Comparison of ENCODE assay signal across 15 cellular contexts in genomic region chr9:21371467-21371866, GRCh38. TPM values are rescaled to one million over a fixed set of nuclear protein-coding genes. Genes with fewer than 3 reads are reported as not detected.
A peak's percentile ranks its signal among the peaks of the same experiment; 100 is the strongest.
DNase-seq lines count a peak whose midpoint lies in the region; ATAC-seq, FAIRE-seq and TF ChIP-seq lines count a peak whose summit lies in the region.
"Not testable (repeated sequence)": the region's sequence is repeated elsewhere in the genome, so short reads cannot be mapped to it uniquely, and the experiment has no call there.
"Had no signal": no experiment of that assay in that cellular context is flagged by ENCODE, and none has a peak within 500 bp of the region (broad histone marks: within the 10 kb centered on the region; RNA-seq: fewer than 3 reads in every experiment).

No MANE protein-coding gene starts in this region.

- H3K4me1 ChIP-seq in A549; HCT116 (ENCODE audit: control insufficient read depth in 1 of 2, insufficient read depth in 2 of 2, low read length in 2 of 2); endothelial cell of umbilical vein (ENCODE audit: control insufficient read depth, extremely low read depth, insufficient read depth, low read length): not testable (repeated sequence)

- CTCF ChIA-PET in A549 (lab: Yijun Ruan, JAX) (interaction anchor here (0.9 to 1.1 kb wide), 2 partner anchors 25 to 100 kb away, joined by 3 read pairs; no protein-coding TSS in a partner anchor), HCT116 (lab: Charles Lee) (interaction anchor here (1.1 kb wide), 1 partner anchor 53 kb away, joined by 3 read pairs; no protein-coding TSS in a partner anchor), endothelial cell of umbilical vein (lab: Charles Lee) (interaction anchor here (2.4 kb wide), 1 partner anchor 25 kb away, joined by 13 read pairs; no protein-coding TSS in a partner anchor)

- WGBS in A549 (ENCODE audit: missing lambda C conversion rate), result 7% methylated on average over 4 of the region's 4 CpGs

- BruUV-seq in HCT116 (replicated peaks; lab: Mats Ljungman, UMichigan); endothelial cell of umbilical vein (replicated peaks; lab: Mats Ljungman, UMichigan): not testable (repeated sequence)

- H3K4me3 ChIP-seq in A549; HCT116 (replicated peaks in 1 of 2; ENCODE audit: low read depth in 1 of 2, low read length in 2 of 2); endothelial cell of umbilical vein (replicated peaks in 1 of 3; ENCODE audit: insufficient read depth in 1 of 3, low read depth in 1 of 3, low read length in 3 of 3): not testable (repeated sequence)

- not testable (repeated sequence) for H3K9me3 Mint-ChIP-seq in stimulated activated effector memory CD8-positive, alpha-beta T cell treated with anti-CD3 and anti-CD28 coated beads, Interleukin-12 subunit alpha, Interleukin-12 subunit beta, amount 100 ng/mL, for 72 hours

- not testable (repeated sequence) for H3K4me3 Mint-ChIP-seq in stimulated activated effector memory CD8-positive, alpha-beta T cell treated with anti-CD3 and anti-CD28 coated beads, Interleukin-12 subunit alpha, Interleukin-12 subunit beta, amount 100 ng/mL, for 72 hours

- dilution Hi-C loops in endothelial cell of umbilical vein (cut with MboI; ENCODE audit: extremely low pct_ligation_motif_present, low sequenced_read_pairs), result not testable (repeated sequence)

- H3K4me2 ChIP-seq in A549; HCT116 (ENCODE audit: low read length); endothelial cell of umbilical vein (ENCODE audit: insufficient read depth, low read length): not testable (repeated sequence)

- POLR2A ChIA-PET in A549 (lab: Yijun Ruan, JAX); HCT116 (lab: Charles Lee); endothelial cell of umbilical vein (lab: Charles Lee): not testable (repeated sequence)

- not testable (repeated sequence) for TF ChIP-seq RAD21 in A549 (conservative IDR thresholded peaks at IDR 0.05 in 1 of 2, IDR thresholded peaks at IDR 0.05 in 1 of 2); HCT116 (IDR thresholded peaks at IDR 0.05; ENCODE audit: low read depth)

- not testable (repeated sequence) for H3K4me1 Mint-ChIP-seq in stimulated activated effector memory CD8-positive, alpha-beta T cell treated with anti-CD3 and anti-CD28 coated beads, Interleukin-12 subunit alpha, Interleukin-12 subunit beta, amount 100 ng/mL, for 72 hours

- not testable (repeated sequence) for H3K9ac ChIP-seq in HCT116 (ENCODE audit: low read length); endothelial cell of umbilical vein (replicated peaks; ENCODE audit: extremely low read depth, insufficient read depth, low read length)

- not testable (repeated sequence) for H3K9me3 ChIP-seq in A549; HCT116 (ENCODE audit: control insufficient read depth in 1 of 2, insufficient read depth in 1 of 2, low read depth in 1 of 2, low read length in 2 of 2); endothelial cell of umbilical vein (replicated peaks; ENCODE audit: control insufficient read depth, insufficient read depth, low read length)

- TF ChIP-seq CTCF in A549 (IDR thresholded peaks at IDR 0.05); HCT116 (IDR thresholded peaks at IDR 0.05 in 2 of 3, conservative IDR thresholded peaks at IDR 0.05 in 1 of 3; ENCODE audit: borderline replicate concordance in 1 of 3, insufficient read depth in 1 of 3, low read depth in 2 of 3, low read length in 2 of 3); endothelial cell of umbilical vein (IDR thresholded peaks at IDR 0.05; ENCODE audit: extremely low read depth in 1 of 2, insufficient read depth in 1 of 2, low read depth in 1 of 2, low read length in 2 of 2): not testable (repeated sequence)

- H3K79me2 ChIP-seq in HCT116 (ENCODE audit: insufficient read depth, low read length); endothelial cell of umbilical vein (ENCODE audit: control insufficient read depth, insufficient read depth, low read length): not testable (repeated sequence)

- H3K36me3 ChIP-seq in HCT116 (ENCODE audit: control insufficient read depth in 1 of 2, insufficient read depth in 2 of 2, low read length in 2 of 2); endothelial cell of umbilical vein (ENCODE audit: control insufficient read depth in 2 of 2, extremely low read depth in 1 of 2, insufficient read depth in 2 of 2, low read length in 2 of 2): not testable (repeated sequence)

- RAD21 ChIA-PET in HCT116 (lab: Charles Lee; ENCODE audit: low non-redundant PET in 1 of 2, low total read pairs in 2 of 2, uncharacterized antibody in 2 of 2, unreplicated experiment in 2 of 2), result not testable (repeated sequence)

- ATAC-seq in A549 (peak; percentile 63 to 64; a peak in 3 of 6 replicates), HCT116 (peak; percentile 80)
- ATAC-seq in stimulated activated effector memory CD8-positive, alpha-beta T cell treated with anti-CD3 and anti-CD28 coated beads, Interleukin-12 subunit alpha, Interleukin-12 subunit beta, amount 100 ng/mL, for 72 hours, result not testable (repeated sequence)

- H2AFZ ChIP-seq in HCT116 (ENCODE audit: low read depth, low read length, poor library complexity, severe bottlenecking), result peak overlapping the region; percentile 26
- H2AFZ ChIP-seq in endothelial cell of umbilical vein (ENCODE audit: low read depth, low read length), result not testable (repeated sequence)

- not testable (repeated sequence) for TF ChIP-seq POLR2A in A549 (IDR thresholded peaks at IDR 0.05; ENCODE audit: low read length); HCT116 (IDR thresholded peaks at IDR 0.05; ENCODE audit: borderline replicate concordance, extremely low read depth, insufficient read depth, insufficient read length); endothelial cell of umbilical vein (IDR thresholded peaks at IDR 0.05; ENCODE audit: low read depth, low read length)

- H3K36me3 Mint-ChIP-seq in stimulated activated effector memory CD8-positive, alpha-beta T cell treated with anti-CD3 and anti-CD28 coated beads, Interleukin-12 subunit alpha, Interleukin-12 subunit beta, amount 100 ng/mL, for 72 hours, result not testable (repeated sequence)

- H3K27ac Mint-ChIP-seq in stimulated activated effector memory CD8-positive, alpha-beta T cell treated with anti-CD3 and anti-CD28 coated beads, Interleukin-12 subunit alpha, Interleukin-12 subunit beta, amount 100 ng/mL, for 72 hours, result peak overlapping the region; percentile 17

- not testable (repeated sequence) for H3K27ac ChIP-seq in A549; HCT116 (ENCODE audit: low read depth, low read length); endothelial cell of umbilical vein (ENCODE audit: insufficient read depth, low read depth, low read length)

- H3K27me3 ChIP-seq in HCT116 (ENCODE audit: insufficient read depth, low read length), result not testable (repeated sequence)
- H3K27me3 ChIP-seq in endothelial cell of umbilical vein (ENCODE audit: control insufficient read depth in 2 of 2, insufficient read depth in 2 of 2, low read length in 2 of 2), result peaks cover 0 to 16% of the 10 kb centered on the region in 2 experiments

- DNase-seq in A549 (ENCODE audit: low read depth in 1 of 2, low spot score in 1 of 2); GM19239 (ENCODE audit: insufficient read length, low spot score); HCT116 (ENCODE audit: low read depth, low spot score); endothelial cell of umbilical vein (ENCODE audit: low read depth, low spot score); stimulated activated effector memory CD8-positive, alpha-beta T cell treated with anti-CD3 and anti-CD28 coated beads, Interleukin-12 subunit alpha, Interleukin-12 subunit beta, amount 100 ng/mL, for 72 hours (ENCODE audit: low spot score in 2 of 2): not testable (repeated sequence)

- FAIRE-seq in A549 (lab: Jason Lieb, UNC), result not testable (repeated sequence)
- FAIRE-seq in GM19239 (lab: Jason Lieb, UNC) (peak; percentile 54), endothelial cell of umbilical vein (lab: Jason Lieb, UNC) (peak; percentile 4)

- H3K9me2 ChIP-seq in HCT116 (ENCODE audit: insufficient read depth), result not testable (repeated sequence)

- H3K9me1 ChIP-seq in endothelial cell of umbilical vein (replicated peaks; ENCODE audit: control insufficient read depth, extremely low read depth, insufficient read depth, low read length), result not testable (repeated sequence)

- TF ChIP-seq EP300 in A549 (IDR thresholded peaks at IDR 0.05), result not testable (repeated sequence)

- intact Hi-C loops in HCT116 (cut with micrococcal nuclease); endothelial cell of umbilical vein (cut with micrococcal nuclease): not testable (repeated sequence)

- H4K20me1 ChIP-seq in HCT116 (ENCODE audit: insufficient read depth); endothelial cell of umbilical vein (replicated peaks; ENCODE audit: control insufficient read depth, extremely low read depth, insufficient read depth, low read length): not testable (repeated sequence)

RNA-seq across cellular contexts. Expression of gene IFNA13, which starts 3.6 kb away (rescaled TPM):
- polyA plus RNA-seq in A549 (2011; rRNA removed) (not detected in 2 replicates), A549 (2017; fragmentation: RNase III; extraction: RNeasy Plus Mini Kit Qiagen cat#74134 plus additional on column Dnase treatment) (not detected in 3 replicates), endothelial cell of umbilical vein (not detected in 2 replicates)
- polyA plus RNA-seq in A549 (2012; cell fraction: cytosol; rRNA removed), result not detected in 2 replicates
- polyA plus RNA-seq in A549 (2012; cell fraction: nucleus; rRNA removed), result not detected in 2 replicates
- polyA minus RNA-seq in A549 (2011; rRNA and poly(A)+ RNA removed), result not detected in 2 replicates
- total RNA-seq in HCT116 (2021; ENCODE audit: unreplicated experiment) (not detected), endothelial cell of umbilical vein (not detected in 2 replicates)
- not detected in 2 replicates for polyA plus RNA-seq in HCT116 (2012)
- polyA plus RNA-seq in endothelial cell of umbilical vein (2011; cell fraction: cytosol; rRNA removed), result not detected in 2 replicates
- polyA plus RNA-seq in endothelial cell of umbilical vein (2011; cell fraction: nucleus; rRNA removed), result not detected in 2 replicates
- polyA plus RNA-seq in endothelial cell of umbilical vein (2012), result not detected in 2 replicates
- polyA minus RNA-seq in endothelial cell of umbilical vein, result not detected in 2 replicates
- polyA minus RNA-seq in endothelial cell of umbilical vein (2011; cell fraction: cytosol; rRNA and poly(A)+ RNA removed), result not detected
- not detected in 2 replicates for polyA minus RNA-seq in endothelial cell of umbilical vein (2011; cell fraction: nucleus; rRNA and poly(A)+ RNA removed)
- total RNA-seq: A172; A673; CD4-positive, alpha-beta memory T cell; CD4-positive, CD25-positive, alpha-beta regulatory T cell; CD8-positive, alpha-beta memory T cell; Daoy; G401; GM12878 had no signal
- polyA plus RNA-seq: AG04450; CD14-positive monocyte; CD4-positive, alpha-beta memory T cell; CD4-positive, CD25-positive, alpha-beta regulatory T cell; CD8-positive, alpha-beta memory T cell; GM12878 had no signal

RNA-seq across cellular contexts. Expression of gene IFNA2, which starts 13.7 kb away (rescaled TPM):
- polyA plus RNA-seq in A549 (2011; rRNA removed) (not detected in 2 replicates), A549 (2017; fragmentation: RNase III; extraction: RNeasy Plus Mini Kit Qiagen cat#74134 plus additional on column Dnase treatment) (not detected in 3 replicates), endothelial cell of umbilical vein (not detected in 2 replicates)
- not detected in 2 replicates for polyA plus RNA-seq in A549 (2012; cell fraction: cytosol; rRNA removed)
- not detected in 2 replicates for polyA plus RNA-seq in A549 (2012; cell fraction: nucleus; rRNA removed)
- not detected in 2 replicates for polyA minus RNA-seq in A549 (2011; rRNA and poly(A)+ RNA removed)
- total RNA-seq in HCT116 (2021; ENCODE audit: unreplicated experiment) (not detected), endothelial cell of umbilical vein (not detected in 2 replicates)
- polyA plus RNA-seq in HCT116 (2012), result not detected in 2 replicates
- polyA plus RNA-seq in endothelial cell of umbilical vein (2011; cell fraction: cytosol; rRNA removed), result not detected in 2 replicates
- polyA plus RNA-seq in endothelial cell of umbilical vein (2011; cell fraction: nucleus; rRNA removed), result not detected in 2 replicates
- not detected in 2 replicates for polyA plus RNA-seq in endothelial cell of umbilical vein (2012)
- polyA minus RNA-seq in endothelial cell of umbilical vein, result not detected in 2 replicates
- not detected for polyA minus RNA-seq in endothelial cell of umbilical vein (2011; cell fraction: cytosol; rRNA and poly(A)+ RNA removed)
- polyA minus RNA-seq in endothelial cell of umbilical vein (2011; cell fraction: nucleus; rRNA and poly(A)+ RNA removed), result not detected in 2 replicates
- total RNA-seq: A172; A673; CD4-positive, alpha-beta memory T cell; CD4-positive, CD25-positive, alpha-beta regulatory T cell; CD8-positive, alpha-beta memory T cell; Daoy; G401 had no signal
- polyA plus RNA-seq: AG04450; CD14-positive monocyte; CD4-positive, alpha-beta memory T cell; CD4-positive, CD25-positive, alpha-beta regulatory T cell; CD8-positive, alpha-beta memory T cell had no signal

RNA-seq across cellular contexts. Expression of gene IFNA6, which starts 20.8 kb away (rescaled TPM):
- polyA plus RNA-seq in A549 (2011; rRNA removed) (not detected in 2 replicates), A549 (2017; fragmentation: RNase III; extraction: RNeasy Plus Mini Kit Qiagen cat#74134 plus additional on column Dnase treatment) (not detected in 3 replicates), endothelial cell of umbilical vein (not detected in 2 replicates)
- not detected in 2 replicates for polyA plus RNA-seq in A549 (2012; cell fraction: cytosol; rRNA removed)
- not detected in 2 replicates for polyA plus RNA-seq in A549 (2012; cell fraction: nucleus; rRNA removed)
- polyA minus RNA-seq in A549 (2011; rRNA and poly(A)+ RNA removed), result not detected in 2 replicates
- total RNA-seq in HCT116 (2021; ENCODE audit: unreplicated experiment) (not detected), endothelial cell of umbilical vein (not detected in 2 replicates)
- not detected in 2 replicates for polyA plus RNA-seq in HCT116 (2012)
- not detected in 2 replicates for polyA plus RNA-seq in endothelial cell of umbilical vein (2011; cell fraction: cytosol; rRNA removed)
- not detected in 2 replicates for polyA plus RNA-seq in endothelial cell of umbilical vein (2011; cell fraction: nucleus; rRNA removed)
- polyA plus RNA-seq in endothelial cell of umbilical vein (2012), result not detected in 2 replicates
- not detected in 2 replicates for polyA minus RNA-seq in endothelial cell of umbilical vein
- polyA minus RNA-seq in endothelial cell of umbilical vein (2011; cell fraction: cytosol; rRNA and poly(A)+ RNA removed), result not detected
- not detected in 2 replicates for polyA minus RNA-seq in endothelial cell of umbilical vein (2011; cell fraction: nucleus; rRNA and poly(A)+ RNA removed)
- total RNA-seq: A172; A673; CD4-positive, alpha-beta memory T cell; CD4-positive, CD25-positive, alpha-beta regulatory T cell; CD8-positive, alpha-beta memory T cell; Daoy; G401; GM12878 had no signal
- polyA plus RNA-seq: AG04450; CD14-positive monocyte; CD4-positive, alpha-beta memory T cell; CD4-positive, CD25-positive, alpha-beta regulatory T cell; CD8-positive, alpha-beta memory T cell had no signal

RNA-seq across cellular contexts. Expression of gene KLHL9, which starts 36.3 kb away (rescaled TPM):
- polyA plus RNA-seq in A549 (2011; rRNA removed) (25.3 and 27.4 TPM in 2 replicates), A549 (2017; fragmentation: RNase III; extraction: RNeasy Plus Mini Kit Qiagen cat#74134 plus additional on column Dnase treatment) (17.8 to 19.5 TPM (median 18.6 TPM) in 3 replicates), endothelial cell of umbilical vein (7.4 and 8.0 TPM in 2 replicates)
- polyA plus RNA-seq in A549 (2012; cell fraction: cytosol; rRNA removed), result 4.5 and 5.3 TPM in 2 replicates
- 3.7 and 4.3 TPM in 2 replicates for polyA plus RNA-seq in A549 (2012; cell fraction: nucleus; rRNA removed)
- 19.2 and 21.6 TPM in 2 replicates for polyA minus RNA-seq in A549 (2011; rRNA and poly(A)+ RNA removed)
- total RNA-seq in HCT116 (2021; ENCODE audit: unreplicated experiment) (16.4 TPM), endothelial cell of umbilical vein (23.5 and 23.6 TPM in 2 replicates)
- 7.8 and 10.2 TPM in 2 replicates for polyA plus RNA-seq in HCT116 (2012)
- polyA plus RNA-seq in endothelial cell of umbilical vein (2011; cell fraction: cytosol; rRNA removed), result 7.6 and 9.2 TPM in 2 replicates
- 11.9 and 14.2 TPM in 2 replicates for polyA plus RNA-seq in endothelial cell of umbilical vein (2011; cell fraction: nucleus; rRNA removed)
- 19.6 and 22.0 TPM in 2 replicates for polyA plus RNA-seq in endothelial cell of umbilical vein (2012)
- 37.3 and 37.5 TPM in 2 replicates for polyA minus RNA-seq in endothelial cell of umbilical vein
- polyA minus RNA-seq in endothelial cell of umbilical vein (2011; cell fraction: cytosol; rRNA and poly(A)+ RNA removed), result 9.1 TPM
- polyA minus RNA-seq in endothelial cell of umbilical vein (2011; cell fraction: nucleus; rRNA and poly(A)+ RNA removed), result 32.3 and 42.3 TPM in 2 replicates
- total RNA-seq: Daoy had no signal

RNA-seq across cellular contexts. Expression of gene IFNA8, which starts 37.5 kb away (rescaled TPM):
- not detected in 2 replicates for polyA plus RNA-seq in A549 (2011; rRNA removed)
- polyA plus RNA-seq in A549 (2012; cell fraction: cytosol; rRNA removed), result not detected in 2 replicates
- polyA plus RNA-seq in A549 (2012; cell fraction: nucleus; rRNA removed), result not detected in 2 replicates
- polyA plus RNA-seq in A549 (2017; fragmentation: RNase III; extraction: RNeasy Plus Mini Kit Qiagen cat#74134 plus additional on column Dnase treatment), result not detected in 3 replicates
- polyA minus RNA-seq in A549 (2011; rRNA and poly(A)+ RNA removed), result not detected in 2 replicates
- total RNA-seq in HCT116 (2021; ENCODE audit: unreplicated experiment), result not detected
- polyA plus RNA-seq in HCT116 (2012), result not detected in 2 replicates
- total RNA-seq in endothelial cell of umbilical vein, result not detected in 2 replicates
- not detected in 2 replicates for polyA plus RNA-seq in endothelial cell of umbilical vein
- polyA plus RNA-seq in endothelial cell of umbilical vein (2011; cell fraction: cytosol; rRNA removed), result not detected in 2 replicates
- polyA plus RNA-seq in endothelial cell of umbilical vein (2011; cell fraction: nucleus; rRNA removed), result not detected in 2 replicates
- not detected in 2 replicates for polyA plus RNA-seq in endothelial cell of umbilical vein (2012)
- not detected in 2 replicates for polyA minus RNA-seq in endothelial cell of umbilical vein
- polyA minus RNA-seq in endothelial cell of umbilical vein (2011; cell fraction: cytosol; rRNA and poly(A)+ RNA removed), result not detected
- not detected in 2 replicates for polyA minus RNA-seq in endothelial cell of umbilical vein (2011; cell fraction: nucleus; rRNA and poly(A)+ RNA removed)
- total RNA-seq: A172; A673; CD4-positive, alpha-beta memory T cell; CD4-positive, CD25-positive, alpha-beta regulatory T cell; CD8-positive, alpha-beta memory T cell; Daoy; G401; GM12878 had no signal
- polyA plus RNA-seq: AG04450; CD14-positive monocyte; CD4-positive, alpha-beta memory T cell; CD4-positive, CD25-positive, alpha-beta regulatory T cell; CD8-positive, alpha-beta memory T cell; GM12878 had no signal
